ENCODE assay signal across 12 cellular contexts in genomic region chr6:4907602-4908001, GRCh38.
DNase-seq lines count a peak whose midpoint lies in the region; ATAC-seq and TF ChIP-seq lines count a peak whose summit lies in the region.
"Had no signal": no experiment of that assay in that cellular context is flagged by ENCODE, and none has a peak within 500 bp of the region (broad histone marks: within the 10 kb centered on the region; RNA-seq: fewer than 3 reads in every experiment).

No MANE protein-coding gene starts in this region.

- H3K4me2 ChIP-seq in SK-N-SH = no peak overlapping the region

- WGBS in SK-N-SH (ENCODE audit: low lambda C conversion rate) = 95% methylated on average over 6 of the region's 6 CpGs

- H3K4me3 ChIP-seq in uterus (no peak overlapping the region), SK-N-SH (ENCODE audit: low read depth in 2 of 2, low read length in 1 of 2) (no peak overlapping the region)

- H3K27me3 ChIP-seq in uterus (no peaks in the 10 kb centered on the region), SK-N-SH (ENCODE audit: insufficient read depth) (no peaks in the 10 kb centered on the region)

- TF ChIP-seq POLR2A in uterus (IDR thresholded peaks at IDR 0.05) = no peak

- H3K4me1 Mint-ChIP-seq in activated naive CD4-positive, alpha-beta T cell treated with anti-CD3 and anti-CD28 coated beads, Interleukin-2, amount 10 ng/mL, durations not matched to agents 7 days and 5 days = peaks cover 33% of the 10 kb centered on the region
- peaks cover 34% of the 10 kb centered on the region for H3K4me1 Mint-ChIP-seq in activated naive CD4-positive, alpha-beta T cell treated with anti-CD3 and anti-CD28 coated beads for 36 hours (ENCODE audit: low read depth)
- H3K4me1 Mint-ChIP-seq in activated naive CD8-positive, alpha-beta T cell treated with anti-CD3 and anti-CD28 coated beads for 36 hours = peaks cover 41% of the 10 kb centered on the region

- H3F3A ChIP-seq in SK-N-SH (replicated peaks; ENCODE audit: insufficient read depth) = no peaks in the 10 kb centered on the region

- H3K27ac ChIP-seq in uterus (peak overlapping the region; percentile 35 to 39), SK-N-SH (ENCODE audit: low read depth in 2 of 2, low read length in 1 of 2) (no peak overlapping the region)
- H3K27ac ChIP-seq: parathyroid adenoma had no signal

- ATAC-seq in HG02885 (IDR thresholded peaks at IDR 0.05; ENCODE audit: poor library complexity, unreplicated experiment) (peak; percentile 75), GM19324 (IDR thresholded peaks at IDR 0.05; ENCODE audit: low FRiP score, unreplicated experiment) (no peak)
- ATAC-seq: activated CD4-positive, CD25-positive, alpha-beta regulatory T cell treated with anti-CD3 and anti-CD28 coated beads, Interleukin-2, amount 50 U/mL, for 24 hours; HCT116 had no signal

- H3K27ac Mint-ChIP-seq in activated naive CD4-positive, alpha-beta T cell treated with anti-CD3 and anti-CD28 coated beads, Interleukin-2, amount 10 ng/mL, durations not matched to agents 7 days and 5 days = peak overlapping the region; percentile 71
- H3K27ac Mint-ChIP-seq in activated naive CD4-positive, alpha-beta T cell treated with anti-CD3 and anti-CD28 coated beads for 36 hours = no peak overlapping the region
- peak overlapping the region; percentile 62 for H3K27ac Mint-ChIP-seq in activated naive CD8-positive, alpha-beta T cell treated with anti-CD3 and anti-CD28 coated beads for 36 hours

- no peak for DNase-seq in activated naive CD4-positive, alpha-beta T cell treated with anti-CD3 and anti-CD28 coated beads, Interleukin-2, amount 10 ng/mL, durations not matched to agents 7 days and 5 days
- no peak for DNase-seq in activated naive CD4-positive, alpha-beta T cell treated with anti-CD3 and anti-CD28 coated beads for 36 hours
- no peak for DNase-seq in activated naive CD8-positive, alpha-beta T cell treated with anti-CD3 and anti-CD28 coated beads for 36 hours
- DNase-seq in uterus = no peak
- DNase-seq in SK-N-SH = no peak
- no peak for DNase-seq in SHP77 (lab: John Stamatoyannopoulos, UW)
- DNase-seq: NCI-H2227 treated with DMSO at 0.1 percent for 48 hours had no signal

- H2AFZ ChIP-seq in SK-N-SH (ENCODE audit: low read depth) = no peak overlapping the region
- H2AFZ ChIP-seq: parathyroid adenoma had no signal

- POLR2A ChIA-PET in SK-N-SH (lab: Yijun Ruan, JAX) = no interaction called here

- CTCF ChIA-PET in activated naive CD4-positive, alpha-beta T cell treated with anti-CD3 and anti-CD28 coated beads, Interleukin-2, amount 10 ng/mL, durations not matched to agents 7 days and 5 days (lab: Charles Lee) = interaction anchor here (0.6 to 1.3 kb wide), 3 partner anchors 12 to 820 kb away, joined by 3 to 4 read pairs (median 3); no protein-coding TSS in a partner anchor
- CTCF ChIA-PET in activated naive CD4-positive, alpha-beta T cell treated with anti-CD3 and anti-CD28 coated beads for 36 hours (lab: Charles Lee) = interaction anchor here (1.1 kb wide), 1 partner anchor 27 kb away, joined by 3 read pairs; no protein-coding TSS in a partner anchor
- CTCF ChIA-PET in SK-N-SH (lab: Yijun Ruan, JAX) = interaction anchor here (1.0 kb wide), 1 partner anchor 10 kb away, joined by 3 read pairs; no protein-coding TSS in a partner anchor

- no peaks in the 10 kb centered on the region for H4K20me1 ChIP-seq in SK-N-SH (ENCODE audit: insufficient read depth)

- H3K9ac ChIP-seq in SK-N-SH = no peak overlapping the region
- H3K9ac ChIP-seq: parathyroid adenoma had no signal

- no peak overlapping the region for H3K4me3 Mint-ChIP-seq in activated naive CD4-positive, alpha-beta T cell treated with anti-CD3 and anti-CD28 coated beads, Interleukin-2, amount 10 ng/mL, durations not matched to agents 7 days and 5 days
- H3K4me3 Mint-ChIP-seq in activated naive CD4-positive, alpha-beta T cell treated with anti-CD3 and anti-CD28 coated beads for 36 hours = no peak overlapping the region
- H3K4me3 Mint-ChIP-seq in activated naive CD8-positive, alpha-beta T cell treated with anti-CD3 and anti-CD28 coated beads for 36 hours = peak overlapping the region; percentile 3

- H3K4me1 ChIP-seq in uterus = peaks cover 5 to 9% of the 10 kb centered on the region in 2 donors
- H3K4me1 ChIP-seq in SK-N-SH (ENCODE audit: control insufficient read depth in 1 of 2, insufficient read depth in 2 of 2, low read depth in 1 of 2, low read length in 1 of 2) = peaks cover 0 to 23% of the 10 kb centered on the region in 2 experiments; a peak in 2 of 4 replicates

- H3K36me3 Mint-ChIP-seq in activated naive CD4-positive, alpha-beta T cell treated with anti-CD3 and anti-CD28 coated beads, Interleukin-2, amount 10 ng/mL, durations not matched to agents 7 days and 5 days = peaks cover 6% of the 10 kb centered on the region
- peaks cover 22% of the 10 kb centered on the region for H3K36me3 Mint-ChIP-seq in activated naive CD4-positive, alpha-beta T cell treated with anti-CD3 and anti-CD28 coated beads for 36 hours (ENCODE audit: low read depth)
- peaks cover 21% of the 10 kb centered on the region for H3K36me3 Mint-ChIP-seq in activated naive CD8-positive, alpha-beta T cell treated with anti-CD3 and anti-CD28 coated beads for 36 hours

- intact Hi-C loops in activated naive CD4-positive, alpha-beta T cell treated with anti-CD3 and anti-CD28 coated beads for 36 hours (cut with micrococcal nuclease) = no loop called here
- intact Hi-C loops in uterus (cut with DNase I; ENCODE audit: low total_unique reads) = loop anchor here (10.0 kb wide), 1 partner anchor 133 kb away; the partner anchor contains the start of gene CDYL

- no peaks in the 10 kb centered on the region for H3K36me3 ChIP-seq in uterus
- no peaks in the 10 kb centered on the region for H3K36me3 ChIP-seq in SK-N-SH (replicated peaks in 1 of 2; ENCODE audit: control insufficient read depth in 1 of 2, insufficient read depth in 2 of 2, low read length in 1 of 2)

- H3K79me2 ChIP-seq in SK-N-SH (ENCODE audit: insufficient read depth) = no peaks in the 10 kb centered on the region; the same call in none of the 2 replicates

- TF ChIP-seq EP300 in SK-N-SH (IDR thresholded peaks at IDR 0.05; ENCODE audit: borderline replicate concordance in 1 of 2, low read depth in 1 of 2, low read length in 1 of 2) = no peak

- no peak for TF ChIP-seq RAD21 in SK-N-SH (IDR thresholded peaks at IDR 0.05; ENCODE audit: low read length)

- no peaks in the 10 kb centered on the region for H3K27me3 Mint-ChIP-seq in activated naive CD4-positive, alpha-beta T cell treated with anti-CD3 and anti-CD28 coated beads, Interleukin-2, amount 10 ng/mL, durations not matched to agents 7 days and 5 days
- no peaks in the 10 kb centered on the region for H3K27me3 Mint-ChIP-seq in activated naive CD4-positive, alpha-beta T cell treated with anti-CD3 and anti-CD28 coated beads for 36 hours (ENCODE audit: low read depth)
- no peaks in the 10 kb centered on the region for H3K27me3 Mint-ChIP-seq in activated naive CD8-positive, alpha-beta T cell treated with anti-CD3 and anti-CD28 coated beads for 36 hours

- H3K9me3 ChIP-seq in uterus (no peaks in the 10 kb centered on the region), SK-N-SH (no peaks in the 10 kb centered on the region)

- H3K9me3 Mint-ChIP-seq in activated naive CD4-positive, alpha-beta T cell treated with anti-CD3 and anti-CD28 coated beads, Interleukin-2, amount 10 ng/mL, durations not matched to agents 7 days and 5 days = no peaks in the 10 kb centered on the region
- H3K9me3 Mint-ChIP-seq in activated naive CD4-positive, alpha-beta T cell treated with anti-CD3 and anti-CD28 coated beads for 36 hours = no peaks in the 10 kb centered on the region
- H3K9me3 Mint-ChIP-seq in activated naive CD8-positive, alpha-beta T cell treated with anti-CD3 and anti-CD28 coated beads for 36 hours = no peaks in the 10 kb centered on the region

- TF ChIP-seq CTCF in uterus (IDR thresholded peaks at IDR 0.05) = no peak
- no peak for TF ChIP-seq CTCF in SK-N-SH (IDR thresholded peaks at IDR 0.05)

- no peaks in the 10 kb centered on the region for H3K9me2 ChIP-seq in SK-N-SH

TF ChIP-seq in SK-N-SH, 30 proteins besides CTCF, POLR2A, EP300 and RAD21:
- TF ChIP-seq GABPA (IDR thresholded peaks at IDR 0.05; ENCODE audit: low read depth) (no peak), RXRA (IDR thresholded peaks at IDR 0.05; ENCODE audit: borderline replicate concordance, low read depth) (no peak), CHD2 (IDR thresholded peaks at IDR 0.05; ENCODE audit: low read length, partially characterized antibody) (no peak), EZH2phosphoT487 (IDR thresholded peaks at IDR 0.05; ENCODE audit: borderline replicate concordance, low read depth) (no peak), GATA2 (CRISPR knock-in tag; IDR thresholded peaks at IDR 0.05) (no peak), IRF3 (IDR thresholded peaks at IDR 0.05; ENCODE audit: low read depth, low read length) (no peak), FOXJ3 (CRISPR knock-in tag; IDR thresholded peaks at IDR 0.05) (no peak), MXI1 (IDR thresholded peaks at IDR 0.05; ENCODE audit: low read depth, low read length) (no peak), TAF1 (IDR thresholded peaks at IDR 0.05; ENCODE audit: borderline replicate concordance, low read depth, low read length) (no peak), MEF2A (IDR thresholded peaks at IDR 0.05; ENCODE audit: borderline replicate concordance, low read depth) (no peak)

Comparison
In these comparisons a context has a peak if more than half of its experiments do, and no peak if none do; other contexts are left out.
1. H3K27ac ChIP-seq: peak in uterus (2 of 2); none in SK-N-SH (0 of 2).